ENCODE assay signal across 7 cellular contexts in the genomic region with DNA sequence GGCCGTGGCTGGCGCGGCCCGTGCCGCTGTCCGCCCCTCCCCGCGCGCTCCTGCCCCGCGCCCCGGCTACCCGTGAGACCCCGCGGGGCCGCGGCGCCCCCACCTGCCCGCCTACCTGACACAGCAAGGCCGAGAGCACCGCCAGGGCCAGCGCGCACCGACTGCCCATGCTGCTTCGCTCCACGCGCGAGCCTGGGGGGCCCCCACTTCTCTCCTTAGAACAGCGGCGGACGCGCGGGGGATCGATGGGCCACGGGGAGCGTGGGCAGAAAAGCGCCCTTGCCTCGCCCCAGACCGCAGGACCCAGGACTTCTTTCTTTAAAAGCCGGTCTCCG. TPM values are rescaled to one million over a fixed set of nuclear protein-coding genes. Genes with fewer than 3 reads are reported as not detected.
A peak's percentile ranks its signal among the peaks of the same experiment; 100 is the strongest.
DNase-seq lines count a peak whose midpoint lies in the region; ATAC-seq and TF ChIP-seq lines count a peak whose summit lies in the region.

No MANE protein-coding gene starts in this region.

- H3K27me3 Mint-ChIP-seq in activated T-cell treated with anti-CD3 and anti-CD28 coated beads, Interleukin-2, amount 50 U/mL, for 72 hours (ENCODE audit: low read depth): peaks cover 54% of the 10 kb centered on the region
- H3K27me3 Mint-ChIP-seq in stimulated activated naive CD8-positive, alpha-beta T cell treated with anti-CD3 and anti-CD28 coated beads, Interleukin-15, amount 100 ng/mL, for 72 hours: peaks cover 45% of the 10 kb centered on the region

- H3K27ac Mint-ChIP-seq in activated T-cell treated with anti-CD3 and anti-CD28 coated beads, Interleukin-2, amount 50 U/mL, for 72 hours: no peak overlapping the region
- peak overlapping the region; percentile 85 to 93 for H3K27ac Mint-ChIP-seq in stimulated activated naive CD8-positive, alpha-beta T cell treated with anti-CD3 and anti-CD28 coated beads, Interleukin-15, amount 100 ng/mL, for 72 hours

- peaks cover 47% of the 10 kb centered on the region for H3K4me1 Mint-ChIP-seq in activated T-cell treated with anti-CD3 and anti-CD28 coated beads, Interleukin-2, amount 50 U/mL, for 72 hours (ENCODE audit: low read depth)
- H3K4me1 Mint-ChIP-seq in stimulated activated naive CD8-positive, alpha-beta T cell treated with anti-CD3 and anti-CD28 coated beads, Interleukin-15, amount 100 ng/mL, for 72 hours: peaks cover 52% of the 10 kb centered on the region

- peak overlapping the region; percentile 93 to 95 for H3K4me3 Mint-ChIP-seq in activated T-cell treated with anti-CD3 and anti-CD28 coated beads, Interleukin-2, amount 50 U/mL, for 72 hours
- H3K4me3 Mint-ChIP-seq in stimulated activated naive CD8-positive, alpha-beta T cell treated with anti-CD3 and anti-CD28 coated beads, Interleukin-15, amount 100 ng/mL, for 72 hours: peak overlapping the region; percentile 89 to 94

- H3K36me3 Mint-ChIP-seq in activated T-cell treated with anti-CD3 and anti-CD28 coated beads, Interleukin-2, amount 50 U/mL, for 72 hours (ENCODE audit: insufficient read depth in 2 of 2): peaks cover 5 to 10% of the 10 kb centered on the region in 2 donors

- no peaks in the 10 kb centered on the region for H3K9me3 Mint-ChIP-seq in activated T-cell treated with anti-CD3 and anti-CD28 coated beads, Interleukin-2, amount 50 U/mL, for 72 hours
- no peaks in the 10 kb centered on the region for H3K9me3 Mint-ChIP-seq in stimulated activated naive CD8-positive, alpha-beta T cell treated with anti-CD3 and anti-CD28 coated beads, Interleukin-15, amount 100 ng/mL, for 72 hours

- TF ChIP-seq CTCF in HFF-Myc (IDR thresholded peaks at IDR 0.05; ENCODE audit: low read depth, low read length, missing control alignments): no peak

- ATAC-seq in activated T-cell treated with anti-CD3 and anti-CD28 coated beads, Interleukin-2, amount 50 U/mL, for 72 hours (replicated peaks in 1 of 2): peak in 1 of 2 donors; percentile 2
- no peak for ATAC-seq in stimulated activated naive CD8-positive, alpha-beta T cell treated with anti-CD3 and anti-CD28 coated beads, Interleukin-15, amount 100 ng/mL, for 72 hours
- no peak for ATAC-seq in HG02884 (IDR thresholded peaks at IDR 0.05; ENCODE audit: unreplicated experiment)
- ATAC-seq in GM21786 (IDR thresholded peaks at IDR 0.05; ENCODE audit: unreplicated experiment): no peak

- DNase-seq in HFF-Myc (ENCODE audit: extremely low read depth, low read depth) (no peak), nucleus accumbens (lab: John Stamatoyannopoulos, UW) (no peak)
- DNase-seq in activated T-cell treated with anti-CD3 and anti-CD28 coated beads, Interleukin-2, amount 50 U/mL, for 72 hours: peak in 1 of 2 donors; percentile 38
- no peak for DNase-seq in stimulated activated naive CD8-positive, alpha-beta T cell treated with anti-CD3 and anti-CD28 coated beads, Interleukin-15, amount 100 ng/mL, for 72 hours

- peak overlapping the region; percentile 47 for H3K4me3 ChIP-seq in HFF-Myc (replicated peaks; ENCODE audit: low read depth, low read length)
- H3K4me3 ChIP-seq in iPS-11a (ENCODE audit: low read depth, low read length): peak overlapping the region; percentile 34

RNA-seq across cellular contexts. Expression of a gene that starts 0.9 kb away (rescaled TPM):
- total RNA-seq in activated T-cell treated with anti-CD3 and anti-CD28 coated beads, Interleukin-2, amount 50 U/mL, for 72 hours: 1 to 10 TPM; 1.7 to 2.3 TPM

RNA-seq across cellular contexts. Expression of a gene that starts 16.6 kb away (rescaled TPM):
- total RNA-seq in activated T-cell treated with anti-CD3 and anti-CD28 coated beads, Interleukin-2, amount 50 U/mL, for 72 hours: 10 to 100 TPM; 17.2 to 23.2 TPM
